23 cellular contexts compared by ENCODE assay signal in the genomic region with DNA sequence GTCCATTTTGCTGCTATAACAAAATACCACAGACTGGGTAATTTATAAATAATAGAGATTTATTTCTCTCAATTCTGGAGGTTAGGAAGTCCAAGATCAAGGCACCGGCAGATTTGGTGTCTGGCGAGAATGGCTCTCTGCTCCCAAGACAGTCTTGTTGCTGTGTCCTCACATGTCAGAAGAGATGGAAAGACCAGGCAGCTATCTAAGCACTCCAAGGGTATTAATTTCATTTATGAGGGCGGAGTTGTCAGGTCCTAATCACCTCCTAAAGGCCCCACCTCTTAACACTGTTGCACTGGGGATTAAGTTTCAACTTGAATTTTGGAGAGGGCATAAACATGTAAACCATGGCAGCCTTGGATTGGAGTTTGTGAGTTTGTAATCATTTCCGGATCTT.
DNase-seq lines count a peak whose midpoint lies in the region; ATAC-seq lines count a peak whose summit lies in the region.
"Had no signal": no experiment of that assay in that cellular context is flagged by ENCODE, and none has a peak within 500 bp of the region (broad histone marks: within the 10 kb centered on the region; RNA-seq: fewer than 3 reads in every experiment).

No MANE protein-coding gene starts in this region.

- DNase-seq in NCI-H1105 treated with DMSO at 0.1 percent for 48 hours (lab: John Stamatoyannopoulos, UW) (peak; percentile 8), NCI-H1105 (lab: John Stamatoyannopoulos, UW) (no peak), NCI-H510A treated with DMSO at 0.1 percent for 48 hours (lab: John Stamatoyannopoulos, UW) (peak; percentile 42), left kidney (ENCODE audit: low read depth, low spot score) (peak; percentile 22), HuH-7 (ENCODE audit: low spot score) (no peak), SHP77 treated with DMSO at 0.1 percent for 48 hours (lab: John Stamatoyannopoulos, UW) (no peak)
- DNase-seq: BE2C; Calu3; DMS79 treated with DMSO at 0.1 percent for 48 hours; GF-D8; MV-4-11; NCI-H1417 treated with DMSO at 0.1 percent for 48 hours; NCI-H1694 treated with DMSO at 0.1 percent for 48 hours; NCI-H2081; NCI-H446 treated with DMSO at 0.1 percent for 48 hours; NCI-H748 treated with DMSO at 0.1 percent for 48 hours; NK-92 treated with Interleukin-12 subunit alpha and Interleukin-12 subunit beta, amount 100 ng/mL, for 24 hours; PC-3; SJCRH30 had no signal

- ATAC-seq in GM18498 (IDR thresholded peaks at IDR 0.05; ENCODE audit: unreplicated experiment), result no peak
- ATAC-seq: HepG2, K562, PC-3, SK-N-SH treated with all-trans-retinoic acid at 6 μM for 48 hours had no signal

Comparison
In these comparisons a context has a peak if more than half of its experiments do, and no peak if none do; other contexts are left out.
1. DNase-seq: peak in NCI-H1105 treated with DMSO at 0.1 percent for 48 hours (single experiment), NCI-H510A treated with DMSO at 0.1 percent for 48 hours (single experiment) and left kidney (single experiment); none in NCI-H1105 (single experiment), HuH-7 (single experiment) and SHP77 treated with DMSO at 0.1 percent for 48 hours (single experiment).